ENCODE assay signal across 13 cellular contexts in genomic region chr2:48316753-48317750, GRCh38. TPM values are rescaled to one million over a fixed set of nuclear protein-coding genes. Genes with fewer than 3 reads are reported as not detected.
DNase-seq lines count a peak whose midpoint lies in the region; ATAC-seq, FAIRE-seq and TF ChIP-seq lines count a peak whose summit lies in the region.
"Had no signal": no experiment of that assay in that cellular context is flagged by ENCODE, and none has a peak within 500 bp of the region (broad histone marks: within the 10 kb centered on the region; RNA-seq: fewer than 3 reads in every experiment).

No MANE protein-coding gene starts in this region.

- H3K27me3 Mint-ChIP-seq in activated B cell treated with CpG ODN at 0.5 μM for 24 hours = no peaks in the 10 kb centered on the region

- H2AFZ ChIP-seq in HCT116 (ENCODE audit: low read depth, low read length, poor library complexity, severe bottlenecking) = no peak overlapping the region

- H3K36me3 Mint-ChIP-seq in activated B cell treated with CpG ODN at 0.5 μM for 24 hours (ENCODE audit: low read depth) = peaks cover 19% of the 10 kb centered on the region

- TSS peak; percentile 44 for BruUV-seq in HCT116 (replicated peaks; lab: Mats Ljungman, UMichigan)

- no peak overlapping the region; the same call in 1 of the 2 replicates for H3K9ac ChIP-seq in HCT116 (ENCODE audit: low read length)
- H3K9ac ChIP-seq in iPS-20b (ENCODE audit: low read depth, low read length) = no peak overlapping the region
- no peak overlapping the region for H3K9ac ChIP-seq in kidney (ENCODE audit: low read length in 2 of 2)

- TF ChIP-seq RAD21 in HCT116 (IDR thresholded peaks at IDR 0.05; ENCODE audit: low read depth) = no peak

- H3K27ac Mint-ChIP-seq in activated B cell treated with CpG ODN at 0.5 μM for 24 hours = peak overlapping the region; percentile 97

- peak overlapping the region; percentile 84 for H3K4me3 ChIP-seq in BE2C (ENCODE audit: low read depth, low read length)
- no peak overlapping the region; a peak in 1 of 4 replicates for H3K4me3 ChIP-seq in HCT116 (replicated peaks in 1 of 2; ENCODE audit: low read depth in 1 of 2, low read length in 2 of 2)
- H3K4me3 ChIP-seq in iPS-20b (ENCODE audit: low read length) = peak overlapping the region; percentile 79; the same call in 1 of the 2 replicates
- H3K4me3 ChIP-seq in kidney (ENCODE audit: low read length in 2 of 2) = no peak overlapping the region

- POLR2A ChIA-PET in HCT116 (lab: Charles Lee) (no interaction called here), activated B cell treated with CpG ODN at 0.5 μM for 24 hours (lab: Charles Lee) (interaction anchor here (0.7 kb wide), 2 partner anchors 8 to 99 kb away, joined by 3 read pairs; no protein-coding TSS in a partner anchor), GM10248 (lab: Yijun Ruan, JAX) (no interaction called here)

- H3K27ac ChIP-seq in HCT116 (ENCODE audit: low read depth, low read length) = no peak overlapping the region
- H3K27ac ChIP-seq in iPS-20b (ENCODE audit: low read length) = no peak overlapping the region
- H3K27ac ChIP-seq in kidney (ENCODE audit: low read depth in 2 of 2, low read length in 2 of 2) = no peak overlapping the region

- peak overlapping the region; percentile 47 for H3K4me3 Mint-ChIP-seq in activated B cell treated with CpG ODN at 0.5 μM for 24 hours

- H3K27me3 ChIP-seq in BE2C = no peaks in the 10 kb centered on the region
- H3K27me3 ChIP-seq in HCT116 (ENCODE audit: insufficient read depth, low read length) = no peaks in the 10 kb centered on the region
- no peaks in the 10 kb centered on the region for H3K27me3 ChIP-seq in iPS-20b (ENCODE audit: insufficient read depth, low read length)
- H3K27me3 ChIP-seq: left lung, suprapubic skin had no signal

- ATAC-seq in HCT116 (no peak), activated B cell treated with CpG ODN at 0.5 μM for 24 hours (ENCODE audit: low read depth) (no peak), GM18867 (IDR thresholded peaks at IDR 0.05; ENCODE audit: unreplicated experiment) (no peak)
- ATAC-seq: left lung had no signal

- H4K20me1 ChIP-seq in HCT116 (ENCODE audit: insufficient read depth) = no peaks in the 10 kb centered on the region; the same call in 1 of the 2 replicates

- TF ChIP-seq CTCF in BE2C (IDR thresholded peaks at IDR 0.05; ENCODE audit: low read depth, low read length) (no peak), HCT116 (IDR thresholded peaks at IDR 0.05 in 2 of 3, conservative IDR thresholded peaks at IDR 0.05 in 1 of 3; ENCODE audit: borderline replicate concordance in 1 of 3, insufficient read depth in 1 of 3, low read depth in 2 of 3, low read length in 2 of 3) (no peak), activated B cell treated with CpG ODN at 0.5 μM for 24 hours (IDR thresholded peaks at IDR 0.05) (no peak), kidney (IDR thresholded peaks at IDR 0.05; ENCODE audit: borderline replicate concordance, extremely low read depth, insufficient read depth) (no peak), GM10248 (IDR thresholded peaks at IDR 0.05; ENCODE audit: control extremely low read depth, extremely low read depth, low read depth, missing control alignments) (no peak)

- peak overlapping the region; percentile 85 for H3K4me2 ChIP-seq in HCT116 (ENCODE audit: low read length)

- H3K9me2 ChIP-seq in HCT116 (ENCODE audit: insufficient read depth) = no peaks in the 10 kb centered on the region

- peaks cover 72% of the 10 kb centered on the region for H3K79me2 ChIP-seq in HCT116 (ENCODE audit: insufficient read depth, low read length)

- H3K4me1 ChIP-seq in BE2C (no peaks in the 10 kb centered on the region), HCT116 (ENCODE audit: control insufficient read depth in 1 of 2, insufficient read depth in 2 of 2, low read length in 2 of 2) (peaks cover 18 to 36% of the 10 kb centered on the region in 2 experiments), iPS-20b (ENCODE audit: insufficient read depth, low read length) (peaks cover 6% of the 10 kb centered on the region; the same call in 1 of the 2 replicates), kidney (ENCODE audit: control insufficient read depth in 1 of 2, insufficient read depth in 1 of 2, low read depth in 1 of 2, low read length in 2 of 2) (peaks cover 0 to 2% of the 10 kb centered on the region in 2 donors)

- intact Hi-C loops in HCT116 (cut with micrococcal nuclease) = no loop called here
- intact Hi-C loops in activated B cell treated with CpG ODN at 0.5 μM for 24 hours (cut with micrococcal nuclease) = no loop called here
- intact Hi-C loops in kidney (cut with DNase I) = no loop called here

- DNase-seq in BE2C (no peak), HCT116 (ENCODE audit: low read depth, low spot score) (no peak), activated B cell treated with CpG ODN at 0.5 μM for 24 hours (no peak), SIG-M5 treated with dmso at 0.1 percent for 504 hours (lab: John Stamatoyannopoulos, UW; ENCODE audit: unreplicated experiment) (no peak), kidney (no peak), GM10248 (ENCODE audit: extremely low spot score) (no peak)
- DNase-seq: DMS53; left lung; SHP77 treated with DMSO at 0.1 percent for 48 hours; stimulated activated CD4-positive, alpha-beta T cell treated with anti-CD3 and anti-CD28 coated beads, Interleukin-12 subunit alpha, Interleukin-12 subunit beta, amount 100 ng/mL, for 4 hours had no signal

- CTCF ChIA-PET in HCT116 (lab: Charles Lee) (no interaction called here), activated B cell treated with CpG ODN at 0.5 μM for 24 hours (lab: Charles Lee) (no interaction called here), GM10248 (lab: Yijun Ruan, JAX) (no interaction called here)

- no peaks in the 10 kb centered on the region for H3K9me3 ChIP-seq in BE2C
- H3K9me3 ChIP-seq in HCT116 (ENCODE audit: control insufficient read depth in 1 of 2, insufficient read depth in 1 of 2, low read depth in 1 of 2, low read length in 2 of 2) = no peaks in the 10 kb centered on the region
- H3K9me3 ChIP-seq in iPS-20b (ENCODE audit: insufficient read depth, low read depth, low read length) = no peaks in the 10 kb centered on the region
- H3K9me3 ChIP-seq in kidney (ENCODE audit: control insufficient read depth in 1 of 2, low read length in 2 of 2) = no peaks in the 10 kb centered on the region
- H3K9me3 ChIP-seq: left lung, suprapubic skin had no signal

- H3K9me3 Mint-ChIP-seq in activated B cell treated with CpG ODN at 0.5 μM for 24 hours = no peaks in the 10 kb centered on the region

- H3K36me3 ChIP-seq in BE2C = no peaks in the 10 kb centered on the region
- no peaks in the 10 kb centered on the region for H3K36me3 ChIP-seq in HCT116 (ENCODE audit: control insufficient read depth in 1 of 2, insufficient read depth in 2 of 2, low read length in 2 of 2)
- H3K36me3 ChIP-seq in iPS-20b (ENCODE audit: insufficient read depth, low read depth, low read length) = no peaks in the 10 kb centered on the region
- H3K36me3 ChIP-seq in kidney (ENCODE audit: control insufficient read depth in 1 of 2, insufficient read depth in 2 of 2, low read length in 2 of 2) = no peaks in the 10 kb centered on the region
- H3K36me3 ChIP-seq: left lung, suprapubic skin had no signal

- FAIRE-seq in kidney (lab: Jason Lieb, UNC) = no peak

- peaks cover 62% of the 10 kb centered on the region for H3K4me1 Mint-ChIP-seq in activated B cell treated with CpG ODN at 0.5 μM for 24 hours

- RAD21 ChIA-PET in HCT116 (lab: Charles Lee; ENCODE audit: low non-redundant PET in 1 of 2, low total read pairs in 2 of 2, uncharacterized antibody in 2 of 2, unreplicated experiment in 2 of 2) = no interaction called here

- TF ChIP-seq POLR2A in HCT116 (IDR thresholded peaks at IDR 0.05; ENCODE audit: borderline replicate concordance, extremely low read depth, insufficient read depth, insufficient read length) = no peak

TF ChIP-seq in HCT116, 20 proteins besides CTCF, POLR2A, EP300 and RAD21:
- TF ChIP-seq ZNF274 (IDR thresholded peaks at IDR 0.05; ENCODE audit: low read depth, low read length) (no peak), SRF (IDR thresholded peaks at IDR 0.05; ENCODE audit: low read depth) (no peak)

RNA-seq across cellular contexts. Expression of gene FOXN2, which starts 2.6 kb away (rescaled TPM):
- polyA plus RNA-seq in BE2C (2012; ENCODE audit: insufficient read depth, insufficient read length, low read depth) = 6.3 TPM
- total RNA-seq in HCT116 (2021; ENCODE audit: unreplicated experiment) = 29.2 TPM
- polyA plus RNA-seq in HCT116 (2012) = 6.4 and 7.9 TPM in 2 replicates
- total RNA-seq in activated B cell treated with CpG ODN at 0.5 μM for 24 hours = 35.0 and 36.0 TPM in 2 replicates
- 28.1 TPM for total RNA-seq in kidney
- 2.8 TPM for polyA plus RNA-seq in kidney (ENCODE audit: insufficient read depth, low read depth, low replicate concordance)

Comparison
In these comparisons a context has a peak if more than half of its experiments do, and no peak if none do; other contexts are left out.
1. H3K4me3 ChIP-seq: peak in BE2C (single experiment) and iPS-20b (single experiment); none in HCT116 (0 of 2) and kidney (0 of 2).